ENCODE assay signal across 1 cellular context in genomic region chr6:136647363-136647763, GRCh38.
TF ChIP-seq lines count a peak whose summit lies in the region.

No MANE protein-coding gene starts in this region.

TF ChIP-seq in K562, 482 proteins besides CTCF, POLR2A, EP300 and RAD21 (continued from another document):
- TF ChIP-seq, protein P1, sequence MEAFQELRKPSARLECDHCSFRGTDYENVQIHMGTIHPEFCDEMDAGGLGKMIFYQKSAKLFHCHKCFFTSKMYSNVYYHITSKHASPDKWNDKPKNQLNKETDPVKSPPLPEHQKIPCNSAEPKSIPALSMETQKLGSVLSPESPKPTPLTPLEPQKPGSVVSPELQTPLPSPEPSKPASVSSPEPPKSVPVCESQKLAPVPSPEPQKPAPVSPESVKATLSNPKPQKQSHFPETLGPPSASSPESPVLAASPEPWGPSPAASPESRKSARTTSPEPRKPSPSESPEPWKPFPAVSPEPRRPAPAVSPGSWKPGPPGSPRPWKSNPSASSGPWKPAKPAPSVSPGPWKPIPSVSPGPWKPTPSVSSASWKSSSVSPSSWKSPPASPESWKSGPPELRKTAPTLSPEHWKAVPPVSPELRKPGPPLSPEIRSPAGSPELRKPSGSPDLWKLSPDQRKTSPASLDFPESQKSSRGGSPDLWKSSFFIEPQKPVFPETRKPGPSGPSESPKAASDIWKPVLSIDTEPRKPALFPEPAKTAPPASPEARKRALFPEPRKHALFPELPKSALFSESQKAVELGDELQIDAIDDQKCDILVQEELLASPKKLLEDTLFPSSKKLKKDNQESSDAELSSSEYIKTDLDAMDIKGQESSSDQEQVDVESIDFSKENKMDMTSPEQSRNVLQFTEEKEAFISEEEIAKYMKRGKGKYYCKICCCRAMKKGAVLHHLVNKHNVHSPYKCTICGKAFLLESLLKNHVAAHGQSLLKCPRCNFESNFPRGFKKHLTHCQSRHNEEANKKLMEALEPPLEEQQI (IDR thresholded peaks at IDR 0.05) = no peak
- TF ChIP-seq DNMT1 (IDR thresholded peaks at IDR 0.05) = no peak
- no peak for TF ChIP-seq ZFP36 (IDR thresholded peaks at IDR 0.05; ENCODE audit: low read depth, low read length, partially characterized antibody)
